Comparison of ENCODE assay signal across 14 cellular contexts in the genomic region with DNA sequence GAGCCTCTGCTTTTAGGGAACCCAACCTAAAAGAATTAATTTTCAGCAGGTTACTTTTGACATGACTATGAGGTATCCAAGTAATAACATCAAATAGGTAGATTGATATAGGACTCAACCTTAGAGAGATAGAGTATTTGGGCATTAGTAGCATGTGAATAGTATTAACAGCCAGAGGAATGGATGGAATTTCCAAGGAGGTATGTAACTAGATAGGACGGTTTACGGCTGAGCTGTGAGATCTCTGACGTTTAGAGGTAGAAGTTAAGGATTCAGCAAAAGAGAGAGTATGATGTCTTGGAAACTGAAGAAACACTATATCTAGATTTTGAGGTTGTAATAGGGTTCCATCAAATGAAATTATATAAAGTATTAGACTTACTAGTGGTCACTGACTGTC.
"Had no signal": no experiment of that assay in that cellular context is flagged by ENCODE, and none has a peak within 500 bp of the region (broad histone marks: within the 10 kb centered on the region; RNA-seq: fewer than 3 reads in every experiment).

No MANE protein-coding gene starts in this region.

- H3K4me3 ChIP-seq: esophagus squamous epithelium, gastroesophageal sphincter, mucosa of descending colon, sigmoid colon, skin epidermis, upper lobe of left lung, uterus had no signal

- H3K4me1 ChIP-seq: esophagus squamous epithelium, gastroesophageal sphincter, sigmoid colon, upper lobe of left lung, uterus had no signal

- ATAC-seq: effector memory CD8-positive, alpha-beta T cell; gastroesophageal sphincter; left colon; mucosa of descending colon; naive thymus-derived CD8-positive, alpha-beta T cell had no signal

- H3K27ac ChIP-seq: esophagus squamous epithelium, gastroesophageal sphincter, sigmoid colon, skin epidermis, upper lobe of left lung, uterus had no signal

- H3K36me3 ChIP-seq: esophagus squamous epithelium, gastroesophageal sphincter, sigmoid colon, upper lobe of left lung, uterus had no signal

- H3K9me3 ChIP-seq: esophagus squamous epithelium, gastroesophageal sphincter, mucosa of descending colon, sigmoid colon, upper lobe of left lung, uterus had no signal

- H3K27me3 ChIP-seq: esophagus squamous epithelium, gastroesophageal sphincter, sigmoid colon, upper lobe of left lung, uterus had no signal

- DNase-seq: effector memory CD8-positive, alpha-beta T cell; esophagus squamous epithelium; foreskin fibroblast; glutamatergic neuron; left colon; mucosa of descending colon; naive thymus-derived CD8-positive, alpha-beta T cell; posterior cingulate gyrus; sigmoid colon; stimulated activated naive CD4-positive, alpha-beta T cell treated with Interleukin-2 at 50 U/mL for 16 hours; upper lobe of left lung; uterus had no signal
